1 cellular context compared by ENCODE assay signal in the genomic region with DNA sequence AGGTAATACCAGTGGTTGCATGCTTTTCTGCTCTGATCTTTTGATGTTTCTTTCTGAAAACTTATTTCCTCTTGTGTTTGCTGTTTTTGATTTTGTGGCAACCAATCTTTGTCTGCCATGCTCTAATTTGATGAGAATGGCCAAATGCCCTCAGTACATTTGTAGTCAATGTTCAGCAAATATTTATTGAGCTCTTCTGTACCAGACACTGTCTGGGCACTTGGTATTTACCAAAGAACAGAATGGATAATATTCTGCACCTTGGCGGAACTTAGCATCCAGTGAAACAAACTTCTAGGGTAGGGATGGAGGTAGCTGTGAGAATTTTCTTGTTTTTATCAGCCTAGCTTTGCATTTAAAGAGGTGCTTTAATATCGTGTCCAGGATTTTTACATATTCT.
TF ChIP-seq lines count a peak whose summit lies in the region.

No MANE protein-coding gene starts in this region.

TF ChIP-seq in H1, 55 proteins besides CTCF, POLR2A, EP300 and RAD21:
- no peak for TF ChIP-seq SIRT6 (IDR thresholded peaks at IDR 0.05; ENCODE audit: low read length)
- no peak for TF ChIP-seq CHD1 (IDR thresholded peaks at IDR 0.05; ENCODE audit: low read depth, low read length)
- TF ChIP-seq TCF12 (IDR thresholded peaks at IDR 0.05; ENCODE audit: low read depth, low read length) = no peak
- TF ChIP-seq PHF8 (conservative IDR thresholded peaks at IDR 0.05; ENCODE audit: low read depth, low read length) = no peak
- no peak for TF ChIP-seq RXRA (IDR thresholded peaks at IDR 0.05; ENCODE audit: insufficient read depth, low read depth, low read length)
- no peak for TF ChIP-seq MAFK (IDR thresholded peaks at IDR 0.05; ENCODE audit: low read depth, low read length)
- TF ChIP-seq, protein P1, sequence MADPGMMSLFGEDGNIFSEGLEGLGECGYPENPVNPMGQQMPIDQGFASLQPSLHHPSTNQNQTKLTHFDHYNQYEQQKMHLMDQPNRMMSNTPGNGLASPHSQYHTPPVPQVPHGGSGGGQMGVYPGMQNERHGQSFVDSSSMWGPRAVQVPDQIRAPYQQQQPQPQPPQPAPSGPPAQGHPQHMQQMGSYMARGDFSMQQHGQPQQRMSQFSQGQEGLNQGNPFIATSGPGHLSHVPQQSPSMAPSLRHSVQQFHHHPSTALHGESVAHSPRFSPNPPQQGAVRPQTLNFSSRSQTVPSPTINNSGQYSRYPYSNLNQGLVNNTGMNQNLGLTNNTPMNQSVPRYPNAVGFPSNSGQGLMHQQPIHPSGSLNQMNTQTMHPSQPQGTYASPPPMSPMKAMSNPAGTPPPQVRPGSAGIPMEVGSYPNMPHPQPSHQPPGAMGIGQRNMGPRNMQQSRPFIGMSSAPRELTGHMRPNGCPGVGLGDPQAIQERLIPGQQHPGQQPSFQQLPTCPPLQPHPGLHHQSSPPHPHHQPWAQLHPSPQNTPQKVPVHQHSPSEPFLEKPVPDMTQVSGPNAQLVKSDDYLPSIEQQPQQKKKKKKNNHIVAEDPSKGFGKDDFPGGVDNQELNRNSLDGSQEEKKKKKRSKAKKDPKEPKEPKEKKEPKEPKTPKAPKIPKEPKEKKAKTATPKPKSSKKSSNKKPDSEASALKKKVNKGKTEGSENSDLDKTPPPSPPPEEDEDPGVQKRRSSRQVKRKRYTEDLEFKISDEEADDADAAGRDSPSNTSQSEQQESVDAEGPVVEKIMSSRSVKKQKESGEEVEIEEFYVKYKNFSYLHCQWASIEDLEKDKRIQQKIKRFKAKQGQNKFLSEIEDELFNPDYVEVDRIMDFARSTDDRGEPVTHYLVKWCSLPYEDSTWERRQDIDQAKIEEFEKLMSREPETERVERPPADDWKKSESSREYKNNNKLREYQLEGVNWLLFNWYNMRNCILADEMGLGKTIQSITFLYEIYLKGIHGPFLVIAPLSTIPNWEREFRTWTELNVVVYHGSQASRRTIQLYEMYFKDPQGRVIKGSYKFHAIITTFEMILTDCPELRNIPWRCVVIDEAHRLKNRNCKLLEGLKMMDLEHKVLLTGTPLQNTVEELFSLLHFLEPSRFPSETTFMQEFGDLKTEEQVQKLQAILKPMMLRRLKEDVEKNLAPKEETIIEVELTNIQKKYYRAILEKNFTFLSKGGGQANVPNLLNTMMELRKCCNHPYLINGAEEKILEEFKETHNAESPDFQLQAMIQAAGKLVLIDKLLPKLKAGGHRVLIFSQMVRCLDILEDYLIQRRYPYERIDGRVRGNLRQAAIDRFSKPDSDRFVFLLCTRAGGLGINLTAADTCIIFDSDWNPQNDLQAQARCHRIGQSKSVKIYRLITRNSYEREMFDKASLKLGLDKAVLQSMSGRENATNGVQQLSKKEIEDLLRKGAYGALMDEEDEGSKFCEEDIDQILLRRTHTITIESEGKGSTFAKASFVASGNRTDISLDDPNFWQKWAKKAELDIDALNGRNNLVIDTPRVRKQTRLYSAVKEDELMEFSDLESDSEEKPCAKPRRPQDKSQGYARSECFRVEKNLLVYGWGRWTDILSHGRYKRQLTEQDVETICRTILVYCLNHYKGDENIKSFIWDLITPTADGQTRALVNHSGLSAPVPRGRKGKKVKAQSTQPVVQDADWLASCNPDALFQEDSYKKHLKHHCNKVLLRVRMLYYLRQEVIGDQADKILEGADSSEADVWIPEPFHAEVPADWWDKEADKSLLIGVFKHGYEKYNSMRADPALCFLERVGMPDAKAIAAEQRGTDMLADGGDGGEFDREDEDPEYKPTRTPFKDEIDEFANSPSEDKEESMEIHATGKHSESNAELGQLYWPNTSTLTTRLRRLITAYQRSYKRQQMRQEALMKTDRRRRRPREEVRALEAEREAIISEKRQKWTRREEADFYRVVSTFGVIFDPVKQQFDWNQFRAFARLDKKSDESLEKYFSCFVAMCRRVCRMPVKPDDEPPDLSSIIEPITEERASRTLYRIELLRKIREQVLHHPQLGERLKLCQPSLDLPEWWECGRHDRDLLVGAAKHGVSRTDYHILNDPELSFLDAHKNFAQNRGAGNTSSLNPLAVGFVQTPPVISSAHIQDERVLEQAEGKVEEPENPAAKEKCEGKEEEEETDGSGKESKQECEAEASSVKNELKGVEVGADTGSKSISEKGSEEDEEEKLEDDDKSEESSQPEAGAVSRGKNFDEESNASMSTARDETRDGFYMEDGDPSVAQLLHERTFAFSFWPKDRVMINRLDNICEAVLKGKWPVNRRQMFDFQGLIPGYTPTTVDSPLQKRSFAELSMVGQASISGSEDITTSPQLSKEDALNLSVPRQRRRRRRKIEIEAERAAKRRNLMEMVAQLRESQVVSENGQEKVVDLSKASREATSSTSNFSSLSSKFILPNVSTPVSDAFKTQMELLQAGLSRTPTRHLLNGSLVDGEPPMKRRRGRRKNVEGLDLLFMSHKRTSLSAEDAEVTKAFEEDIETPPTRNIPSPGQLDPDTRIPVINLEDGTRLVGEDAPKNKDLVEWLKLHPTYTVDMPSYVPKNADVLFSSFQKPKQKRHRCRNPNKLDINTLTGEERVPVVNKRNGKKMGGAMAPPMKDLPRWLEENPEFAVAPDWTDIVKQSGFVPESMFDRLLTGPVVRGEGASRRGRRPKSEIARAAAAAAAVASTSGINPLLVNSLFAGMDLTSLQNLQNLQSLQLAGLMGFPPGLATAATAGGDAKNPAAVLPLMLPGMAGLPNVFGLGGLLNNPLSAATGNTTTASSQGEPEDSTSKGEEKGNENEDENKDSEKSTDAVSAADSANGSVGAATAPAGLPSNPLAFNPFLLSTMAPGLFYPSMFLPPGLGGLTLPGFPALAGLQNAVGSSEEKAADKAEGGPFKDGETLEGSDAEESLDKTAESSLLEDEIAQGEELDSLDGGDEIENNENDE (IDR thresholded peaks at IDR 0.05; ENCODE audit: insufficient replicate concordance, low read length) = no peak
